In genomic region chr1:43868741-43869067, GRCh38 we compare ENCODE assay signal across 12 cellular contexts.
DNase-seq lines count a peak whose midpoint lies in the region; ATAC-seq and TF ChIP-seq lines count a peak whose summit lies in the region.
"Had no signal": no experiment of that assay in that cellular context is flagged by ENCODE, and none has a peak within 500 bp of the region (broad histone marks: within the 10 kb centered on the region; RNA-seq: fewer than 3 reads in every experiment).

No MANE protein-coding gene starts in this region.

- H3K4me3 ChIP-seq in AG10803 (ENCODE audit: low read length) (no peak overlapping the region), MG63 (no peak overlapping the region)

- DNase-seq in AG10803 (ENCODE audit: low read depth) (peak; percentile 49), MG63 (peak; percentile 28), dedifferentiated amniotic fluid mesenchymal stem cell (ENCODE audit: extremely low spot score) (peak; percentile 66), lung microvascular endothelial cell (ENCODE audit: low read depth in 2 of 2) (peak; percentile 40 to 51), posterior cingulate gyrus (no peak), medulla oblongata (ENCODE audit: extremely low spot score) (no peak)
- no peak for DNase-seq in activated CD4-positive, alpha-beta T cell treated with anti-CD3 and anti-CD28 coated beads, Interleukin-2, amount 50 U/mL, for 1 hour
- DNase-seq: left colon, NCI-H510A, SIG-M5 had no signal

- H3K36me3 ChIP-seq in MG63, result no peaks in the 10 kb centered on the region

- no peaks in the 10 kb centered on the region for H3K9me3 ChIP-seq in MG63

- ATAC-seq in HG03460 (IDR thresholded peaks at IDR 0.05; ENCODE audit: unreplicated experiment), result no peak
- ATAC-seq: activated CD4-positive, CD25-positive, alpha-beta regulatory T cell treated with anti-CD3 and anti-CD28 coated beads, Interleukin-2, amount 50 U/mL, for 24 hours had no signal

- H3K27me3 ChIP-seq in MG63, result no peaks in the 10 kb centered on the region

- intact Hi-C loops in posterior cingulate gyrus (cut with DNase I), result no loop called here

- no peak for TF ChIP-seq CTCF in AG10803 (conservative IDR thresholded peaks at IDR 0.05; ENCODE audit: low read length)

Comparison
In these comparisons a context has a peak if more than half of its experiments do, and no peak if none do; other contexts are left out.
1. DNase-seq: peak in AG10803 (single experiment), MG63 (single experiment), dedifferentiated amniotic fluid mesenchymal stem cell (single experiment) and lung microvascular endothelial cell (2 of 2); none in posterior cingulate gyrus (0 of 10), medulla oblongata (single experiment) and activated CD4-positive, alpha-beta T cell treated with anti-CD3 and anti-CD28 coated beads, Interleukin-2, amount 50 U/mL, for 1 hour (single experiment).